19 cellular contexts compared by ENCODE assay signal in the genomic region with DNA sequence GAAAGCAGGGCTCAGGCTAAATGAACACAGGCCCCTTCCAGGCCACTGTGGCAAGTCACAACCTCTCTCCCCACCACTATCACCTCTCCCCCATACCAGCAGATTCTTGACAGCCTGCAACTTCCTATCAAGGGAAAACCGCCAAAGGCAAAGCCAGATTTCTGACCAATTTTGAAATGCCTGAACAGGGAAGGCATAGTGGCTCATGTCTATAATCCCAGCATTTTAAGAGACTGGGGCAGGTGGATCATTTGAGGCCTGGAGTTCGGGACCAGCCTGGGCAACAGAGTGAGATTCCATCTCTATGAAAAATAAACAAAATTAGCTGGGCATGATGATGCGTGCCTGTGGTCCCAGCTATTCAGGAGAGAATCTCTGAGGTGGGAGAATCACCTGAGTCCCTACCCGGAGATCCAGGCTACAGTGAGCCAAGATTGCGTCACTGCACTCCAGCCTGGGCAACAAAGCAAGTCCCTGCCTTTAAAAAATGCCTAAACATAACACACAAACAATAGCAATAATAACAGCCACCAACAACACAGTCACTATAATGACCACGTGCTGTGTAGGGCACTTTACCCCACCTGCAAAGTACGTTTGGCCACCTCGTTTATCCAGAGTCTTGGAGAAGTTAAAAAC.
DNase-seq lines count a peak whose midpoint lies in the region; ATAC-seq, FAIRE-seq and TF ChIP-seq lines count a peak whose summit lies in the region.
"Had no signal": no experiment of that assay in that cellular context is flagged by ENCODE, and none has a peak within 500 bp of the region (broad histone marks: within the 10 kb centered on the region; RNA-seq: fewer than 3 reads in every experiment).

No MANE protein-coding gene starts in this region.

- ATAC-seq in IMR-90 (ENCODE audit: low read depth), result no peak
- no peak for ATAC-seq in HepG2
- ATAC-seq: CD8-positive, alpha-beta T cell had no signal

- BruUV-seq in IMR-90 (replicated peaks; lab: Mats Ljungman, UMichigan) (no TSS peak), HepG2 (replicated peaks; lab: Mats Ljungman, UMichigan) (no TSS peak)

- TF ChIP-seq POLR2A in IMR-90 (IDR thresholded peaks at IDR 0.05; ENCODE audit: low read depth, low read length) (no peak), H1 (IDR thresholded peaks at IDR 0.05; ENCODE audit: control extremely low read depth in 1 of 2, low read depth in 2 of 2, low read length in 2 of 2) (no peak), HepG2 (IDR thresholded peaks at IDR 0.05; ENCODE audit: insufficient read depth in 1 of 2, low read depth in 2 of 2, low read length in 2 of 2) (no peak)

- H3K9me3 ChIP-seq in IMR-90 (ENCODE audit: control insufficient read depth, insufficient read depth, low read length) (peaks cover 8% of the 10 kb centered on the region), H1 (ENCODE audit: insufficient read depth in 2 of 2, low read depth in 1 of 2, low read length in 1 of 2) (peaks cover 4 to 6% of the 10 kb centered on the region in 2 experiments; a peak in 1 of 4 replicates), HepG2 (ENCODE audit: low read length) (no peaks in the 10 kb centered on the region), MM.1S (replicated peaks; ENCODE audit: insufficient read depth, low read length) (no peaks in the 10 kb centered on the region)

- no peak for FAIRE-seq in H1 (lab: Jason Lieb, UNC)
- no peak for FAIRE-seq in HepG2 (lab: Jason Lieb, UNC)
- FAIRE-seq in HTR-8/SVneo (lab: Jason Lieb, UNC), result no peak
- FAIRE-seq: A204.1, G401.6, GM12892 had no signal

- H4K5ac ChIP-seq in IMR-90 (ENCODE audit: low read depth, low read length) (no peak overlapping the region), H1 (ENCODE audit: insufficient read length, low read depth, low read length) (no peak overlapping the region)

- intact Hi-C loops in IMR-90 (cut with micrococcal nuclease) (no loop called here), HepG2 (cut with micrococcal nuclease; ENCODE audit: unreplicated experiment) (loop anchor here (2.0 kb wide), 1 partner anchor 17 kb away; no protein-coding TSS in a partner anchor)

- peaks cover 5% of the 10 kb centered on the region; the same call in 1 of the 2 replicates for H3K27me3 ChIP-seq in IMR-90 (ENCODE audit: control insufficient read depth, insufficient read depth, low read length)
- H3K27me3 ChIP-seq in H1 (replicated peaks in 1 of 4; ENCODE audit: control insufficient read depth in 3 of 4, extremely low read depth in 1 of 4, insufficient read depth in 3 of 4, low read length in 3 of 4), result peaks cover 8 to 33% (median 18%) of the 10 kb centered on the region in 4 experiments
- peaks cover 0 to 55% of the 10 kb centered on the region in 2 experiments; a peak in 4 of 5 replicates for H3K27me3 ChIP-seq in HepG2 (ENCODE audit: control insufficient read depth in 1 of 2, insufficient read depth in 2 of 2, low read length in 2 of 2)
- H3K27me3 ChIP-seq in MM.1S (replicated peaks; ENCODE audit: insufficient read depth, low read length), result no peaks in the 10 kb centered on the region
- H3K27me3 ChIP-seq: BLaER1 had no signal

- DNase-seq in IMR-90 (no peak), H1 (ENCODE audit: low read depth in 1 of 2, low spot score in 2 of 2) (no peak), HepG2 (ENCODE audit: low spot score) (no peak), NCI-H446 (lab: John Stamatoyannopoulos, UW) (no peak), MM.1S (no peak), HTR-8/SVneo (ENCODE audit: insufficient read length, low spot score) (no peak)
- DNase-seq: Caco-2; CD4-positive, CD25-positive, alpha-beta regulatory T cell; CD8-positive, alpha-beta T cell; DMS153; DND-41; GOT3; HCEC 1CT had no signal

- H3K9ac ChIP-seq in IMR-90 (ENCODE audit: low read depth, low read length) (no peak overlapping the region), H1 (replicated peaks in 1 of 4; ENCODE audit: extremely low read depth in 1 of 4, low read depth in 3 of 4, low read length in 3 of 4) (no peak overlapping the region), HepG2 (ENCODE audit: insufficient read depth, low read depth, low read length) (no peak overlapping the region), MM.1S (ENCODE audit: low read length) (no peak overlapping the region)
- H3K9ac ChIP-seq: BLaER1 had no signal

- H2BK5ac ChIP-seq in IMR-90 (ENCODE audit: low read depth, low read length, poor library complexity, severe bottlenecking), result no peak overlapping the region
- H2BK5ac ChIP-seq in H1 (ENCODE audit: low read depth, low read length), result no peak overlapping the region

- H4K20me1 ChIP-seq in IMR-90 (ENCODE audit: insufficient read depth, low read length) (no peaks in the 10 kb centered on the region), H1 (replicated peaks in 1 of 2; ENCODE audit: control insufficient read depth in 1 of 2, insufficient read depth in 2 of 2, low read length in 2 of 2) (no peaks in the 10 kb centered on the region), HepG2 (ENCODE audit: insufficient read depth, low read length) (no peaks in the 10 kb centered on the region; the same call in 1 of the 2 replicates), MM.1S (ENCODE audit: insufficient read depth, low read length) (no peaks in the 10 kb centered on the region)
- H4K20me1 ChIP-seq: BLaER1 had no signal

- H3K4ac ChIP-seq in IMR-90 (ENCODE audit: low read depth, low read length) (no peak overlapping the region), H1 (replicated peaks; ENCODE audit: insufficient read length, low read depth, low read length) (no peak overlapping the region)

- H2AFZ ChIP-seq in IMR-90 (replicated peaks; ENCODE audit: low read length, poor library complexity), result no peak overlapping the region
- no peak overlapping the region for H2AFZ ChIP-seq in H1 (ENCODE audit: low read length)
- H2AFZ ChIP-seq in HepG2 (ENCODE audit: low read length), result no peak overlapping the region
- no peak overlapping the region for H2AFZ ChIP-seq in MM.1S (ENCODE audit: low read length)

- H3K23me2 ChIP-seq in H1 (ENCODE audit: low read depth, low read length), result no peaks in the 10 kb centered on the region; the same call in 1 of the 2 replicates

- POLR2A ChIA-PET in IMR-90 (lab: Charles Lee; ENCODE audit: unreplicated experiment) (no interaction called here), H1 (lab: Charles Lee; ENCODE audit: partially characterized antibody) (interaction anchor here (0.9 kb wide), 1 partner anchor 15 kb away, joined by 3 read pairs; no protein-coding TSS in a partner anchor), HepG2 (lab: Yijun Ruan, JAX) (interaction anchor here (1.3 kb wide), 1 partner anchor 9 kb away, joined by 3 read pairs; no protein-coding TSS in a partner anchor)

- H3K14ac ChIP-seq in IMR-90 (replicated peaks; ENCODE audit: low read depth, low read length), result no peak overlapping the region
- no peak overlapping the region for H3K14ac ChIP-seq in H1 (ENCODE audit: insufficient read length)

- H3K18ac ChIP-seq in IMR-90 (ENCODE audit: low read depth, low read length) (no peak overlapping the region), H1 (ENCODE audit: extremely low read depth, low read length) (no peak overlapping the region)

- H3K9me1 ChIP-seq in IMR-90 (ENCODE audit: insufficient read depth, low read length), result no peaks in the 10 kb centered on the region; the same call in 1 of the 2 replicates

- H2BK12ac ChIP-seq in H1 (ENCODE audit: low read depth, low read length), result no peak overlapping the region

- no peak overlapping the region for H3K4me3 ChIP-seq in IMR-90 (ENCODE audit: insufficient read depth, low read depth, low read length)
- no peak overlapping the region for H3K4me3 ChIP-seq in H1 (ENCODE audit: extremely low read depth in 1 of 4, insufficient read depth in 2 of 4, low read depth in 3 of 4, low read length in 4 of 4)
- no peak overlapping the region for H3K4me3 ChIP-seq in HepG2 (replicated peaks in 1 of 3; ENCODE audit: insufficient read depth in 1 of 3, low read depth in 2 of 3, low read length in 3 of 3)
- no peak overlapping the region for H3K4me3 ChIP-seq in MM.1S (ENCODE audit: low read length)
- H3K4me3 ChIP-seq: BLaER1 had no signal

- H4K91ac ChIP-seq in IMR-90 (ENCODE audit: insufficient read depth, low read depth, low read length) (no peak overlapping the region), H1 (replicated peaks; ENCODE audit: insufficient read length, low read length) (no peak overlapping the region)

- H3K9me2 ChIP-seq in MM.1S (replicated peaks; ENCODE audit: insufficient read depth, low read length), result no peaks in the 10 kb centered on the region

- no peaks in the 10 kb centered on the region for H3K79me2 ChIP-seq in H1 (ENCODE audit: control insufficient read depth in 1 of 2, insufficient read depth in 2 of 2, low read length in 2 of 2)
- H3K79me2 ChIP-seq in HepG2 (ENCODE audit: insufficient read depth, low read length), result no peaks in the 10 kb centered on the region
- no peaks in the 10 kb centered on the region for H3K79me2 ChIP-seq in MM.1S (ENCODE audit: low read length)

- H2BK20ac ChIP-seq in IMR-90 (ENCODE audit: low read depth, low read length) (no peak overlapping the region), H1 (ENCODE audit: low read length) (0 out of 2 replicates have a peak overlapping the region, but pooled peaks have one; percentile 7)

- H3K27ac ChIP-seq in IMR-90 (ENCODE audit: insufficient read depth, low read length) (no peak overlapping the region), H1 (ENCODE audit: low read depth, low read length) (no peak overlapping the region), HepG2 (ENCODE audit: extremely low read length, insufficient read depth, low read length) (no peak overlapping the region), MM.1S (ENCODE audit: low read length) (no peak overlapping the region)
- H3K27ac ChIP-seq: 22Rv1, BLaER1, C4-2B had no signal

- no peak for TF ChIP-seq RAD21 in IMR-90 (IDR thresholded peaks at IDR 0.05; ENCODE audit: low read length)
- TF ChIP-seq RAD21 in H1 (IDR thresholded peaks at IDR 0.05 in 1 of 2, conservative IDR thresholded peaks at IDR 0.05 in 1 of 2; ENCODE audit: low read depth in 2 of 2, low read length in 2 of 2), result no peak
- TF ChIP-seq RAD21 in HepG2 (CRISPR knock-in tag; IDR thresholded peaks at IDR 0.05), result no peak

- H3F3A ChIP-seq in MM.1S (ENCODE audit: insufficient read depth, low read length), result no peaks in the 10 kb centered on the region

- CTCF ChIA-PET in IMR-90 (lab: Yijun Ruan, JAX), result no interaction called here
- CTCF ChIA-PET in H1 (lab: Charles Lee; ENCODE audit: partially characterized antibody), result interaction anchor here (1.3 to 7.7 kb wide), 4 partner anchors 9 to 27 kb away, joined by 3 to 58 read pairs (median 4); no protein-coding TSS in a partner anchor
- CTCF ChIA-PET in HepG2 (lab: Yijun Ruan, JAX; ENCODE audit: low intra/inter-chr PET ratio, low total read pairs), result no interaction called here

- H2AK5ac ChIP-seq in IMR-90 (ENCODE audit: low read depth, low read length), result no peak overlapping the region
- H2AK5ac ChIP-seq in H1 (ENCODE audit: low read depth, low read length), result no peak overlapping the region

- 0 out of 2 replicates have a peak, but pooled peaks cover 1% of the 10 kb centered on the region for H3K4me1 ChIP-seq in IMR-90 (ENCODE audit: control insufficient read depth, insufficient read depth, low read length)
- peaks cover 1 to 11% (median 8%) of the 10 kb centered on the region in 4 experiments; a peak in 6 of 7 replicates for H3K4me1 ChIP-seq in H1 (replicated peaks in 1 of 4; ENCODE audit: control insufficient read depth in 3 of 4, insufficient read depth in 4 of 4, low read length in 3 of 4)
- 0 out of 2 replicates have a peak, but pooled peaks cover 6% of the 10 kb centered on the region for H3K4me1 ChIP-seq in HepG2 (ENCODE audit: insufficient read depth, low read length)
- no peaks in the 10 kb centered on the region for H3K4me1 ChIP-seq in MM.1S (ENCODE audit: low read length)
- H3K4me1 ChIP-seq: Caco-2 had no signal

- WGBS in IMR-90 (ENCODE audit: extremely low coverage in 2 of 2, insufficient read length in 1 of 2), 2 experiments, result 80% methylated on average over 1 of the region's 8 CpGs; no CpG with 5 or more reads in 1 of the 2 experiments
- WGBS in H1 (ENCODE audit: extremely low coverage in 1 of 2, insufficient coverage in 1 of 2, insufficient read length in 1 of 2, insufficient replicate concordance in 2 of 2, low coverage in 1 of 2, low lambda C conversion rate in 2 of 2, missing lambda C conversion rate in 1 of 2), 2 experiments, result 93% methylated on average over 8 of the region's 8 CpGs; no CpG with 5 or more reads in 1 of the 2 experiments
- 21% methylated on average over 8 of the region's 8 CpGs for WGBS in HepG2 (ENCODE audit: low lambda C conversion rate)

- H3K4me2 ChIP-seq in IMR-90 (ENCODE audit: low read depth, low read length), result no peak overlapping the region
- peak overlapping the region in 1 of 2 experiments; percentile 43; a peak in 1 of 4 replicates for H3K4me2 ChIP-seq in H1 (ENCODE audit: insufficient read depth in 1 of 2, low read depth in 2 of 2, low read length in 2 of 2)
- no peak overlapping the region for H3K4me2 ChIP-seq in HepG2 (ENCODE audit: low read depth, low read length)
- H3K4me2 ChIP-seq in MM.1S (ENCODE audit: low read depth, low read length), result no peak overlapping the region
- H3K4me2 ChIP-seq: BLaER1 had no signal

- no peak for TF ChIP-seq EP300 in H1 (IDR thresholded peaks at IDR 0.05; ENCODE audit: borderline replicate concordance in 1 of 2, low read depth in 2 of 2, low read length in 2 of 2)
- no peak for TF ChIP-seq EP300 in HepG2 (IDR thresholded peaks at IDR 0.05; ENCODE audit: low read depth in 2 of 2, low read length in 2 of 2)
- no peak for TF ChIP-seq EP300 in HepG2 (CRISPR knock-in tag; IDR thresholded peaks at IDR 0.05; ENCODE audit: borderline replicate concordance)

- no peaks in the 10 kb centered on the region for H3K79me1 ChIP-seq in IMR-90 (ENCODE audit: low read depth in 1 of 2, low read length in 2 of 2)
- no peaks in the 10 kb centered on the region for H3K79me1 ChIP-seq in H1 (ENCODE audit: low read depth, low read length)

- no peak overlapping the region for H3K23ac ChIP-seq in IMR-90 (ENCODE audit: low read depth, low read length)
- H3K23ac ChIP-seq in H1 (ENCODE audit: insufficient read length), result no peak overlapping the region

- H2BK120ac ChIP-seq in IMR-90 (ENCODE audit: low read depth, low read length) (no peak overlapping the region; the same call in 1 of the 2 replicates), H1 (replicated peaks; ENCODE audit: low read depth, low read length) (no peak overlapping the region)

- no peak overlapping the region for H2AK9ac ChIP-seq in IMR-90 (replicated peaks; ENCODE audit: low read depth, low read length, poor library complexity)

- H3K36me3 ChIP-seq in IMR-90 (ENCODE audit: control insufficient read depth, insufficient read depth, low read length), result no peaks in the 10 kb centered on the region
- no peaks in the 10 kb centered on the region for H3K36me3 ChIP-seq in H1 (ENCODE audit: control insufficient read depth in 2 of 4, insufficient read depth in 4 of 4, low read length in 3 of 4)
- no peaks in the 10 kb centered on the region for H3K36me3 ChIP-seq in HepG2 (replicated peaks in 1 of 2; ENCODE audit: control insufficient read depth in 1 of 2, insufficient read depth in 2 of 2, low read length in 2 of 2)
- no peaks in the 10 kb centered on the region for H3K36me3 ChIP-seq in MM.1S (replicated peaks; ENCODE audit: insufficient read depth, low read length)
- H3K36me3 ChIP-seq: BLaER1 had no signal

- dilution Hi-C loops in IMR-90 (cut with HindIII; ENCODE audit: low sequenced_read_pairs, unreplicated experiment), result no loop called here

- H4K8ac ChIP-seq in IMR-90 (ENCODE audit: low read depth in 2 of 2, low read length in 2 of 2), result no peak overlapping the region
- no peak overlapping the region for H4K8ac ChIP-seq in H1 (ENCODE audit: extremely low read depth, insufficient read depth, low read length)

- H3K56ac ChIP-seq in IMR-90 (ENCODE audit: extremely low read depth, insufficient read depth, low read length) (no peak overlapping the region), H1 (replicated peaks; ENCODE audit: insufficient read length, low read depth, low read length) (no peak overlapping the region)

- H2BK15ac ChIP-seq in IMR-90 (ENCODE audit: low read depth, low read length) (no peak overlapping the region), H1 (ENCODE audit: low read length) (no peak overlapping the region)

- in situ Hi-C loops in IMR-90 (cut with MboI; ENCODE audit: low sequenced_read_pairs), result no loop called here
- in situ Hi-C loops in HepG2 (cut with HindIII; ENCODE audit: extremely low pct_ligation_motif_present, low pct_unique_long_range_greater_than_20kb), result no loop called here

- TF ChIP-seq CTCF in IMR-90 (conservative IDR thresholded peaks at IDR 0.05; ENCODE audit: low read depth, low read length), result no peak
- no peak for TF ChIP-seq CTCF in H1 (IDR thresholded peaks at IDR 0.05; ENCODE audit: control extremely low read depth in 1 of 3, insufficient read depth in 1 of 3, low read depth in 1 of 3, low read length in 3 of 3)
- no peak for TF ChIP-seq CTCF in HepG2 (CRISPR knock-in tag; IDR thresholded peaks at IDR 0.05)
- TF ChIP-seq CTCF in MM.1S (IDR thresholded peaks at IDR 0.05; ENCODE audit: low read length), result no peak
